In the genomic region with DNA sequence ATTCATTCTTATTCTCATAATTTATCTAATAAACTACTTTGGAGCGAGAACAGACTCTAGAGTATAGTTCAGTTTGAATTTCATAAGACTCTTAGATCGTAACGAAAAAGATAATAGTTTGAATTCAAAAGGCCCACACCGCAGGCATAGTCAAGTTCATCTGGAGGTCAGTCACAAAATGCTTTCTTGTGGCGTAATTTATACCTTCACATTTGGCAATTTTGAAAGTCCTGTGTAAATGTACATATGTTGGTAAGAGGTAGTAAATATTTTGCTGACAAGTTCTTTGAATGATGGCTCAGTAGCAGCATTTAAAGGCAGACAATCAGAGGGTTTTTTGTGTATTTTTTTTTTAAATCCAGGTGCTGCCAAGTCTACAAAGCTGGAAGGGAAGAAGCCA, we compare ENCODE assay signal across 14 cellular contexts.
"Had no signal": no experiment of that assay in that cellular context is flagged by ENCODE, and none has a peak within 500 bp of the region (broad histone marks: within the 10 kb centered on the region; RNA-seq: fewer than 3 reads in every experiment).

No MANE protein-coding gene starts in this region.

- H3K4me1 ChIP-seq: left lung had no signal

- H3K4me3 ChIP-seq: dorsolateral prefrontal cortex, esophagus muscularis mucosa, heart left ventricle, left lung, tibial nerve had no signal

- H3K9me3 ChIP-seq: esophagus muscularis mucosa, heart left ventricle, left lung, tibial nerve had no signal

- H3K27me3 ChIP-seq: dorsolateral prefrontal cortex, esophagus muscularis mucosa, heart left ventricle, left lung, tibial nerve had no signal

- DNase-seq: activated CD4-positive, alpha-beta memory T cell treated with anti-CD3 and anti-CD28 coated beads, Interleukin-2, amount 10 ng/mL, durations not matched to agents 7 days and 5 days; activated CD4-positive, alpha-beta T cell treated with anti-CD3 and anti-CD28 coated beads for 36 hours; activated gamma-delta T cell; activated T-cell treated with anti-CD3 and anti-CD28 coated beads, Interleukin-2, amount 50 U/mL, for 48 hours; dorsolateral prefrontal cortex; foreskin melanocyte; heart left ventricle; islet precursor cell; left lung; natural killer cell; T1000 had no signal

- H3K27ac ChIP-seq: esophagus muscularis mucosa, left lung, VCaP had no signal

- H3K36me3 ChIP-seq: left lung had no signal
